ENCODE assay signal across 1 cellular context in genomic region chr20:3071266-3071609, GRCh38.
TF ChIP-seq lines count a peak whose summit lies in the region.

No MANE protein-coding gene starts in this region.

TF ChIP-seq in H1, 55 proteins besides CTCF, POLR2A, EP300 and RAD21:
- TF ChIP-seq SUZ12 (IDR thresholded peaks at IDR 0.05; ENCODE audit: low read length) (no peak), RXRA (IDR thresholded peaks at IDR 0.05; ENCODE audit: insufficient read depth, low read depth, low read length) (no peak), RNF2 (IDR thresholded peaks at IDR 0.05; ENCODE audit: borderline replicate concordance, low read depth, low read length, missing control alignments, poor library complexity, severe bottlenecking) (no peak), CHD1 (IDR thresholded peaks at IDR 0.05; ENCODE audit: low read depth, low read length) (no peak), TEAD4 (IDR thresholded peaks at IDR 0.05; ENCODE audit: low read depth, low read length) (no peak), CEBPB (IDR thresholded peaks at IDR 0.05; ENCODE audit: low read depth, low read length) (no peak), SAP30 (IDR thresholded peaks at IDR 0.05; ENCODE audit: insufficient read depth, insufficient replicate concordance, low read length) (no peak), ATF2 (IDR thresholded peaks at IDR 0.05; ENCODE audit: low read length) (no peak), BACH1 (IDR thresholded peaks at IDR 0.05; ENCODE audit: low read length) (no peak), ATF3 (IDR thresholded peaks at IDR 0.05; ENCODE audit: insufficient read depth, low read depth, low read length) (no peak), SP4 (IDR thresholded peaks at IDR 0.05; ENCODE audit: low read length) (no peak), TAF1 (IDR thresholded peaks at IDR 0.05; ENCODE audit: low read depth, low read length) (no peak), PHF8 (conservative IDR thresholded peaks at IDR 0.05; ENCODE audit: low read depth, low read length) (no peak), RFX5 (IDR thresholded peaks at IDR 0.05; ENCODE audit: borderline replicate concordance, low read depth, low read length) (no peak), HDAC2 (IDR thresholded peaks at IDR 0.05; ENCODE audit: borderline replicate concordance in 1 of 2, low read depth in 2 of 2, low read length in 2 of 2) (no peak), KDM5A (IDR thresholded peaks at IDR 0.05; ENCODE audit: low read length) (no peak), SP1 (IDR thresholded peaks at IDR 0.05; ENCODE audit: low read depth, low read length) (no peak), POLR2AphosphoS5 (IDR thresholded peaks at IDR 0.05; ENCODE audit: low read depth, low read length) (no peak), KDM4A (IDR thresholded peaks at IDR 0.05; ENCODE audit: low read depth, low read length, severe bottlenecking) (no peak)
